ENCODE assay signal across 1 cellular context in the genomic region with DNA sequence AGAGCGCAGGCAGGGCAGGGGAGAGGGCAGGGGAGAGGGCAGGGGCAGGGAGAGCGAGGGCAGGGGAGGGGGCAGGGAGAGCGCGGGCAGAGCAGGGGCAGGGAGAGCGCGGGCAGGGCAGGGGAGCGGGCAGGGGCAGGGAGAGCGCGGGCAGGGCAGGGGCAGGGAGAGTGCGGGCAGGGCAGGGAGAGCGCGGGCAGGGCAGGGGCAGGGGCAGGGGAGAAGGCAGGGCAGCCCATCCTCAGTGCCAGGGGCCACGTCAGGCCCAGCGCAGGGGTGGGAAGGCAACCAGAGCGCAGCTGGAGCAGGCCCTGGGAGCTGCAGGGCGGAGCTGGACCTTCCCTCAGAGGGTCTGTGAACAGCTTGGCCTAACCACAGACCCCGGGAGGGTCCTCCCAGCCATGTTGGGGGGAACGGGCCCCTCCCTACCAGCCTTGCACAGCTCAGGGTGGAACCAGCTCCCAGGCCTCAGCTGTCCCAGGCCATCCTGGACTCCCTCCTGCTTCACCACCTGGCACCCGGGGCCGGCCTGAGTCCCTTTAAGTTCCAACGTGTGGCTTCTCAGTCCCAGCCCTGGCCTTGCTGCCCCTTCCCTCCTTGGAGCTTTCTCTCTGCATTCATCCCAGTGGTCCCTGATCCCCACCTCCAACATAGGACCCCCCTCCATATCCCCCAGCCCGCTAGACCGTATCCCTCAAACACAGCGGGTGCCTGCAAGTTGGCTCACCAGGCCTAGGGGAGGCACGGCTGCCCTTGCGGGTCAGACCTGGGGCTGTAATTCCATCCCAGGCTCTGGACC.
TF ChIP-seq lines count a peak whose summit lies in the region.

No MANE protein-coding gene starts in this region.

TF ChIP-seq in IMR-90, 13 proteins besides CTCF, POLR2A, EP300 and RAD21:
- TF ChIP-seq CHD1 (IDR thresholded peaks at IDR 0.05; ENCODE audit: low read depth, low read length) (no peak), MAFK (IDR thresholded peaks at IDR 0.05; ENCODE audit: low read depth, low read length) (no peak), BHLHE40 (IDR thresholded peaks at IDR 0.05; ENCODE audit: low read depth, low read length) (no peak)
